ENCODE assay signal across 11 cellular contexts in the genomic region with DNA sequence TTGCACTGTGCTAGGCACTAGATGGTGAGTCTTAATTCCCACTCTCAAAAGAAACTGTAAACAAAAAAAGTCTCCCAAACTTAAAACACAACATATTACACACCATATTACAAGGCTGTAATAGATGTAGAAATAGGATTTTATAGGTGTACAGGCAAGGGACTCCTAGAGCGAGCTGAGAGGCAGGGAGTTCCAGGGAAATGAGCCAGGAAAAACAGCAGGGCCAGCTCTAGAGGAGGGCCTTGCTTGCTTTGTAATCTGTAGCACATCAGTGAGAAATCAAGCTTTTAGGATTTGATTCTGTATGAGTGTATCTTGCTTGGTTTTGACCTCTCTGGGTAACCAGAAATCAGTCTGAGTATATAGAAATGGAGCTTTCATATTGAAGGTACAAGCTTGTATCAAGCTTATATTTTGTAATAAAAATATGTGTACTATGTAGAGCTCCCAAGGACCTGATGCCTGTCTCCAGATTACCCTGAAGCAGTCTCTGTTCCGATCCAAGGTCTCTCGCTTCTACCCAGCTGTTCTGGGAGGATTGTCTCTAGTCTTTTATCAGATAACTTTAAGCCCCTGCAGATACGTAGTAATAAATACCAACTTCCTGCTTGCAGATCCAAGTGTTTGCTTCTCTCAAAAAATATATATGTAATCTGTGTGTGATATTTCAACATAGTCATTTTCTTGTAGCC.
A peak's percentile ranks its signal among the peaks of the same experiment; 100 is the strongest.
DNase-seq lines count a peak whose midpoint lies in the region; ATAC-seq, FAIRE-seq and TF ChIP-seq lines count a peak whose summit lies in the region.
"Had no signal": no experiment of that assay in that cellular context is flagged by ENCODE, and none has a peak within 500 bp of the region (broad histone marks: within the 10 kb centered on the region; RNA-seq: fewer than 3 reads in every experiment).

No MANE protein-coding gene starts in this region.

- no peak overlapping the region for H2AFZ ChIP-seq in keratinocyte (ENCODE audit: control insufficient read depth, low read length)

- H3K36me3 ChIP-seq in keratinocyte (ENCODE audit: control insufficient read depth in 2 of 2, extremely low read depth in 1 of 2, insufficient read depth in 2 of 2, low read length in 2 of 2) (peaks cover 2 to 11% of the 10 kb centered on the region in 2 experiments), upper lobe of right lung (no peaks in the 10 kb centered on the region)

- intact Hi-C loops in upper lobe of right lung (cut with DNase I): no loop called here
- intact Hi-C loops in activated CD4-positive, alpha-beta T cell treated with anti-CD3 and anti-CD28 coated beads, Interleukin-2, amount 10 ng/mL, durations not matched to agents 24 days and 14 days (cut with micrococcal nuclease): no loop called here

- H4K20me1 ChIP-seq in keratinocyte (ENCODE audit: control insufficient read depth, extremely low read depth, insufficient read depth, low read length): peaks cover 15% of the 10 kb centered on the region

- no peaks in the 10 kb centered on the region for H3K9me3 Mint-ChIP-seq in activated CD4-positive, alpha-beta T cell treated with anti-CD3 and anti-CD28 coated beads, Interleukin-2, amount 10 ng/mL, durations not matched to agents 24 days and 14 days

- peak; percentile 61 for ATAC-seq in upper lobe of right lung
- ATAC-seq: activated CD4-positive, CD25-positive, alpha-beta regulatory T cell treated with anti-CD3 and anti-CD28 coated beads, Interleukin-2, amount 50 U/mL, for 24 hours; GM12878 had no signal

- FAIRE-seq in keratinocyte (lab: Jason Lieb, UNC): peak; percentile 17
- FAIRE-seq: GM12878 had no signal

- peak overlapping the region; percentile 67 for H3K27ac ChIP-seq in keratinocyte (ENCODE audit: control insufficient read depth, insufficient read depth, low read length)
- no peak overlapping the region for H3K27ac ChIP-seq in upper lobe of right lung

- peaks cover 98% of the 10 kb centered on the region for H3K79me2 ChIP-seq in keratinocyte (ENCODE audit: control insufficient read depth, insufficient read depth, low read length)

- no peaks in the 10 kb centered on the region for H3K9me3 ChIP-seq in keratinocyte (ENCODE audit: control insufficient read depth, low read depth, low read length)
- no peaks in the 10 kb centered on the region for H3K9me3 ChIP-seq in upper lobe of right lung

- H3K27me3 Mint-ChIP-seq in activated CD4-positive, alpha-beta T cell treated with anti-CD3 and anti-CD28 coated beads, Interleukin-2, amount 10 ng/mL, durations not matched to agents 24 days and 14 days: peaks cover 5% of the 10 kb centered on the region

- no peak overlapping the region for H3K27ac Mint-ChIP-seq in activated CD4-positive, alpha-beta T cell treated with anti-CD3 and anti-CD28 coated beads, Interleukin-2, amount 10 ng/mL, durations not matched to agents 24 days and 14 days
- H3K27ac Mint-ChIP-seq: immature natural killer cell had no signal

- H3K4me3 ChIP-seq in keratinocyte (ENCODE audit: control insufficient read depth in 2 of 3, extremely low read depth in 1 of 3, insufficient read depth in 2 of 3, low read depth in 1 of 3, low read length in 3 of 3) (no peak overlapping the region), upper lobe of right lung (no peak overlapping the region)
- H3K4me3 ChIP-seq: GM12878 had no signal

- H3K9me1 ChIP-seq in keratinocyte (ENCODE audit: control insufficient read depth, extremely low read depth, insufficient read depth, low read length): peaks cover 2% of the 10 kb centered on the region

- H3K36me3 Mint-ChIP-seq in activated CD4-positive, alpha-beta T cell treated with anti-CD3 and anti-CD28 coated beads, Interleukin-2, amount 10 ng/mL, durations not matched to agents 24 days and 14 days (ENCODE audit: low read depth): no peaks in the 10 kb centered on the region
- H3K36me3 Mint-ChIP-seq: immature natural killer cell had no signal

- dilution Hi-C loops in keratinocyte (cut with MboI; ENCODE audit: extremely low pct_ligation_motif_present, low sequenced_read_pairs): no loop called here

- H3K4me1 ChIP-seq in keratinocyte (ENCODE audit: control insufficient read depth, extremely low read depth, insufficient read depth, low read length) (peaks cover 66% of the 10 kb centered on the region), upper lobe of right lung (peaks cover 28% of the 10 kb centered on the region)

- peaks cover 15% of the 10 kb centered on the region for H3K4me1 Mint-ChIP-seq in activated CD4-positive, alpha-beta T cell treated with anti-CD3 and anti-CD28 coated beads, Interleukin-2, amount 10 ng/mL, durations not matched to agents 24 days and 14 days

- H3K4me2 ChIP-seq in keratinocyte (ENCODE audit: control insufficient read depth, extremely low read depth, insufficient read depth, low read depth, low read length): peak overlapping the region; percentile 49

- H3K4me3 Mint-ChIP-seq in activated CD4-positive, alpha-beta T cell treated with anti-CD3 and anti-CD28 coated beads, Interleukin-2, amount 10 ng/mL, durations not matched to agents 24 days and 14 days: no peak overlapping the region
- H3K4me3 Mint-ChIP-seq: immature natural killer cell had no signal

- no peaks in the 10 kb centered on the region for H3K27me3 ChIP-seq in keratinocyte (ENCODE audit: control insufficient read depth, extremely low read depth, insufficient read depth, low read length)
- H3K27me3 ChIP-seq in upper lobe of right lung: no peaks in the 10 kb centered on the region

- H3K9ac ChIP-seq in keratinocyte (ENCODE audit: control insufficient read depth, extremely low read depth, insufficient read depth, low read length): peak overlapping the region; percentile 33

- DNase-seq in NOMO-1 treated with DMSO at 0.1 percent for 48 hours (lab: John Stamatoyannopoulos, UW; ENCODE audit: unreplicated experiment): peak; percentile 40
- no peak for DNase-seq in NOMO-1 treated with dmso at 0.1 percent for 144 hours (lab: John Stamatoyannopoulos, UW; ENCODE audit: unreplicated experiment)
- DNase-seq in brain pericyte (ENCODE audit: low read depth, low spot score): peak; percentile 50
- DNase-seq in keratinocyte (ENCODE audit: low read depth, low spot score): no peak
- DNase-seq in upper lobe of right lung: no peak
- no peak for DNase-seq in activated CD4-positive, alpha-beta T cell treated with anti-CD3 and anti-CD28 coated beads, Interleukin-2, amount 10 ng/mL, durations not matched to agents 24 days and 14 days
- DNase-seq in OCI-M2 (lab: John Stamatoyannopoulos, UW; ENCODE audit: unreplicated experiment): no peak
- no peak for DNase-seq in C1 segment of cervical spinal cord (lab: John Stamatoyannopoulos, UW)
- DNase-seq: immature natural killer cell had no signal

- TF ChIP-seq CTCF in keratinocyte (optimal IDR thresholded peaks at IDR 0.05 in 1 of 3, IDR thresholded peaks at IDR 0.05 in 1 of 3, conservative IDR thresholded peaks at IDR 0.05 in 1 of 3; ENCODE audit: extremely low read depth in 1 of 3, insufficient read depth in 2 of 3, low read length in 3 of 3) (no peak), upper lobe of right lung (IDR thresholded peaks at IDR 0.05) (no peak)

Comparison
In these comparisons a context has a peak if more than half of its experiments do, and no peak if none do; other contexts are left out.
1. DNase-seq: peak in NOMO-1 treated with DMSO at 0.1 percent for 48 hours (single experiment) and brain pericyte (single experiment); none in NOMO-1 treated with dmso at 0.1 percent for 144 hours (single experiment), keratinocyte (single experiment), upper lobe of right lung (single experiment), activated CD4-positive, alpha-beta T cell treated with anti-CD3 and anti-CD28 coated beads, Interleukin-2, amount 10 ng/mL, durations not matched to agents 24 days and 14 days (single experiment), OCI-M2 (single experiment) and C1 segment of cervical spinal cord (0 of 14).